In genomic region chr12:93625295-93625645, GRCh38 we compare ENCODE assay signal across 9 cellular contexts. TPM values are rescaled to one million over a fixed set of nuclear protein-coding genes. Genes with fewer than 3 reads are reported as not detected.
A peak's percentile ranks its signal among the peaks of the same experiment; 100 is the strongest.
DNase-seq lines count a peak whose midpoint lies in the region; ATAC-seq, FAIRE-seq and TF ChIP-seq lines count a peak whose summit lies in the region.
"Not testable (repeated sequence)": the region's sequence is repeated elsewhere in the genome, so short reads cannot be mapped to it uniquely, and the experiment has no call there.
"Had no signal": no experiment of that assay in that cellular context is flagged by ENCODE, and none has a peak within 500 bp of the region (broad histone marks: within the 10 kb centered on the region; RNA-seq: fewer than 3 reads in every experiment).

No MANE protein-coding gene starts in this region.

- H3K4me1 ChIP-seq in H9 (ENCODE audit: insufficient read depth, low read length); MM.1S (ENCODE audit: low read length); GM12878 (ENCODE audit: control insufficient read depth, insufficient read depth, low read length); mesodermal cell (ENCODE audit: control insufficient read depth, insufficient read depth, low read length, poor library complexity, severe bottlenecking); skeletal muscle tissue (ENCODE audit: control insufficient read depth in 3 of 3, insufficient read depth in 3 of 3, low read length in 3 of 3); vagina: not testable (repeated sequence)
- H3K4me1 ChIP-seq in SJSA1 (replicated peaks) (peaks cover 37% of the 10 kb centered on the region), esophagus squamous epithelium (peaks cover 0 to 20% (median 4%) of the 10 kb centered on the region in 3 donors)

- not testable (repeated sequence) for H2AFZ ChIP-seq in H9 (ENCODE audit: low read length); MM.1S (ENCODE audit: low read length); GM12878 (ENCODE audit: control insufficient read depth, low read depth, low read length)

- WGBS in H9 (ENCODE audit: extremely low coverage, insufficient read length, low lambda C conversion rate): no CpG with 5 or more reads among the region's 8 CpGs
- 41% methylated on average over 8 of the region's 8 CpGs for WGBS in GM12878 (ENCODE audit: insufficient coverage, insufficient replicate concordance, low lambda C conversion rate, missing lambda C conversion rate)
- WGBS in esophagus squamous epithelium, 2 donors: 16 to 40% methylated on average over 6 to 8 of the region's 8 CpGs
- WGBS in mesodermal cell (ENCODE audit: insufficient coverage in 2 of 2), 2 experiments: 81 to 86% methylated on average over 5 to 7 of the region's 8 CpGs

- RAD21 ChIA-PET in GM12878 (lab: Charles Lee; ENCODE audit: unreplicated experiment): interaction anchor here (0.6 to 1.0 kb wide), 2 partner anchors 51 to 477 kb away, joined by 3 read pairs; partner anchors contain the start of gene CRADD

- not testable (repeated sequence) for H3K27ac Mint-ChIP-seq in H9

- not testable (repeated sequence) for H3K27me3 ChIP-seq in H9 (ENCODE audit: insufficient read depth, low read length); MM.1S (replicated peaks; ENCODE audit: insufficient read depth, low read length); SJSA1 (replicated peaks); GM12878 (replicated peaks in 1 of 2; ENCODE audit: control insufficient read depth in 2 of 2, insufficient read depth in 2 of 2, low read length in 1 of 2); esophagus squamous epithelium; skeletal muscle tissue (ENCODE audit: control insufficient read depth in 3 of 3, insufficient read depth in 3 of 3, low read length in 3 of 3); vagina

- SMC1A ChIA-PET in GM12878 (lab: Charles Lee; ENCODE audit: uncharacterized antibody, unreplicated experiment): not testable (repeated sequence)

- H3K9me3 ChIP-seq in H9 (ENCODE audit: control insufficient read depth, low read depth, low read length); MM.1S (replicated peaks; ENCODE audit: insufficient read depth, low read length); SJSA1 (replicated peaks); GM12878 (replicated peaks; ENCODE audit: control insufficient read depth, insufficient read depth, low read length); esophagus squamous epithelium; mesodermal cell (ENCODE audit: control insufficient read depth, low read length); skeletal muscle tissue (ENCODE audit: control insufficient read depth in 3 of 3, low read length in 3 of 3); vagina: not testable (repeated sequence)

- not testable (repeated sequence) for H4K20me1 ChIP-seq in H9 (ENCODE audit: control insufficient read depth, insufficient read depth, insufficient read length); MM.1S (ENCODE audit: insufficient read depth, low read length); GM12878 (ENCODE audit: control insufficient read depth, insufficient read depth)

- TF ChIP-seq POLR2A in GM12878 (IDR thresholded peaks at IDR 0.05; ENCODE audit: low read depth, low read length); esophagus squamous epithelium (IDR thresholded peaks at IDR 0.05); vagina (IDR thresholded peaks at IDR 0.05): not testable (repeated sequence)

- H3K4me3 Mint-ChIP-seq in H9: not testable (repeated sequence)

- H2BK15ac ChIP-seq in H9 (ENCODE audit: low read depth, low read length): not testable (repeated sequence)

- H3K4ac ChIP-seq in H9 (ENCODE audit: low read depth, low read length): not testable (repeated sequence)

- TF ChIP-seq CTCF in H9 (conservative IDR thresholded peaks at IDR 0.05); MM.1S (IDR thresholded peaks at IDR 0.05; ENCODE audit: low read length); GM12878 (IDR thresholded peaks at IDR 0.05 in 2 of 3, conservative IDR thresholded peaks at IDR 0.05 in 1 of 3; ENCODE audit: control insufficient read depth in 2 of 3, extremely low read depth in 1 of 3, insufficient read depth in 1 of 3, low read depth in 3 of 3, low read length in 3 of 3); esophagus squamous epithelium (IDR thresholded peaks at IDR 0.05); vagina (IDR thresholded peaks at IDR 0.05): not testable (repeated sequence)

- not testable (repeated sequence) for H3K9me3 Mint-ChIP-seq in H9

- H3K9me2 ChIP-seq in MM.1S (replicated peaks; ENCODE audit: insufficient read depth, low read length): not testable (repeated sequence)

- not testable (repeated sequence) for H3K14ac ChIP-seq in H9 (ENCODE audit: insufficient read depth, low read length)

- H3K27ac ChIP-seq in H9 (ENCODE audit: insufficient read length, low read depth, low read length); MM.1S (ENCODE audit: low read length): not testable (repeated sequence)
- H3K27ac ChIP-seq in SJSA1: peak overlapping the region; percentile 99
- peak overlapping the region; percentile 35; the same call in 1 of the 2 replicates for H3K27ac ChIP-seq in GM12878 (ENCODE audit: control insufficient read depth, insufficient read depth)
- H3K27ac ChIP-seq in esophagus squamous epithelium: peak overlapping the region; percentile 39 to 60 (median 50)
- peak overlapping the region; percentile 92 for H3K27ac ChIP-seq in mesodermal cell (ENCODE audit: low read depth, low read length, severe bottlenecking)
- peak overlapping the region; percentile 36 for H3K27ac ChIP-seq in skeletal muscle tissue (ENCODE audit: low read depth, low read length)
- H3K27ac ChIP-seq in vagina: peak overlapping the region; percentile 69

- H3K23me2 ChIP-seq in H9 (ENCODE audit: insufficient read length, low read depth, low read length, poor library complexity, severe bottlenecking): not testable (repeated sequence)

- H3K18ac ChIP-seq in H9 (ENCODE audit: insufficient read length, low read depth, low read length): not testable (repeated sequence)

- H3K9ac ChIP-seq in H9 (ENCODE audit: extremely low read depth, insufficient read length, low read length); MM.1S (ENCODE audit: low read length); GM12878 (ENCODE audit: control insufficient read depth, insufficient read depth, low read length); skeletal muscle tissue (ENCODE audit: low read depth in 1 of 3, low read length in 3 of 3): not testable (repeated sequence)

- H3F3A ChIP-seq in MM.1S (ENCODE audit: insufficient read depth, low read length): not testable (repeated sequence)

- TF ChIP-seq RAD21 in GM12878 (IDR thresholded peaks at IDR 0.05; ENCODE audit: insufficient read depth, low read depth, low read length): not testable (repeated sequence)

- not testable (repeated sequence) for H3K4me2 ChIP-seq in H9 (ENCODE audit: insufficient read depth, insufficient read length, low read length); GM12878 (ENCODE audit: control insufficient read depth, insufficient read depth)
- 0 out of 2 replicates have a peak overlapping the region, but pooled peaks have one; percentile 31 for H3K4me2 ChIP-seq in MM.1S (ENCODE audit: low read depth, low read length)

- H3K4me3 ChIP-seq in MM.1S (ENCODE audit: low read length); SJSA1; GM12878; esophagus squamous epithelium; mesodermal cell (ENCODE audit: extremely low read depth, insufficient read depth, low read length, poor library complexity, severe bottlenecking); skeletal muscle tissue (ENCODE audit: low read length in 3 of 3); vagina: not testable (repeated sequence)

- not testable (repeated sequence) for H4K5ac ChIP-seq in H9 (ENCODE audit: insufficient read length, low read depth, low read length)

- not testable (repeated sequence) for H3K79me1 ChIP-seq in H9 (ENCODE audit: insufficient read depth, low read depth, low read length, poor library complexity, severe bottlenecking)

- H3K36me3 ChIP-seq in MM.1S (replicated peaks; ENCODE audit: insufficient read depth, low read length); SJSA1; GM12878 (ENCODE audit: control insufficient read depth in 2 of 2, insufficient read depth in 2 of 2, low read length in 1 of 2); esophagus squamous epithelium; mesodermal cell (ENCODE audit: control insufficient read depth, insufficient read depth, low read length); skeletal muscle tissue (ENCODE audit: control insufficient read depth in 3 of 3, insufficient read depth in 3 of 3, low read length in 3 of 3); vagina: not testable (repeated sequence)

- not testable (repeated sequence) for H2BK12ac ChIP-seq in H9 (ENCODE audit: insufficient read length, low read depth, low read length)

- FAIRE-seq in GM12878 (lab: Jason Lieb, UNC): not testable (repeated sequence)

- H3K23ac ChIP-seq in H9 (ENCODE audit: insufficient read length, low read depth, low read length): not testable (repeated sequence)

- POLR2A ChIA-PET in GM12878 (lab: Charles Lee): interaction anchor here (0.7 kb wide), 1 partner anchor 647 kb away, joined by 8 read pairs; no protein-coding TSS in a partner anchor

- not testable (repeated sequence) for TF ChIP-seq EP300 in GM12878 (IDR thresholded peaks at IDR 0.05; ENCODE audit: borderline replicate concordance in 1 of 2, control insufficient read depth in 1 of 2, low read depth in 2 of 2, low read length in 2 of 2)

- H3K79me2 ChIP-seq in H9 (ENCODE audit: insufficient read depth, low read length); MM.1S (ENCODE audit: low read length); GM12878 (ENCODE audit: control insufficient read depth, insufficient read depth, low read length): not testable (repeated sequence)

- H3K56ac ChIP-seq in H9 (ENCODE audit: insufficient read length, low read depth, low read length): not testable (repeated sequence)

- not testable (repeated sequence) for H2BK20ac ChIP-seq in H9 (ENCODE audit: low read depth, low read length, poor library complexity, severe bottlenecking)

- DNase-seq in H9: peak; percentile 15
- DNase-seq in MM.1S; SJSA1 (ENCODE audit: low read depth in 1 of 2, low spot score in 2 of 2); GM12878 (ENCODE audit: low read depth, low spot score); esophagus squamous epithelium (lab: John Stamatoyannopoulos, UW); vagina (ENCODE audit: extremely low spot score in 2 of 2): not testable (repeated sequence)

- H4K91ac ChIP-seq in H9 (ENCODE audit: insufficient read length, low read depth, low read length): not testable (repeated sequence)

- H2AK5ac ChIP-seq in H9 (ENCODE audit: insufficient read length, low read length): not testable (repeated sequence)

- not testable (repeated sequence) for H3K27me3 Mint-ChIP-seq in H9 (ENCODE audit: low read depth)

- in situ Hi-C loops in GM12878 (cut with MboI): not testable (repeated sequence)

- H2BK120ac ChIP-seq in H9 (ENCODE audit: low read depth, low read length, poor library complexity, severe bottlenecking): not testable (repeated sequence)

- H4K8ac ChIP-seq in H9 (replicated peaks; ENCODE audit: insufficient read length, low read depth, low read length): not testable (repeated sequence)

- H3K4me1 Mint-ChIP-seq in H9: peaks cover 5 to 10% of the 10 kb centered on the region in 2 experiments; a peak in 2 of 4 replicates

- H2BK5ac ChIP-seq in H9 (ENCODE audit: insufficient read length, low read length): not testable (repeated sequence)

- not testable (repeated sequence) for H3T11ph ChIP-seq in H9 (ENCODE audit: low read length)

- not testable (repeated sequence) for H3K36me3 Mint-ChIP-seq in H9 (ENCODE audit: insufficient read depth in 1 of 3, low read depth in 3 of 3)

- not testable (repeated sequence) for BruUV-seq in GM12878 (replicated peaks; lab: Mats Ljungman, UMichigan)

- intact Hi-C loops in GM12878 (cut with micrococcal nuclease; ENCODE audit: unreplicated experiment): loop anchor here (2.0 kb wide), 1 partner anchor 52 kb away; the partner anchor contains the start of gene SOCS2
- intact Hi-C loops in esophagus squamous epithelium (cut with DNase I); vagina (cut with DNase I): not testable (repeated sequence)

- CTCF ChIA-PET in GM12878 (lab: Yijun Ruan, JAX): interaction anchor here (0.6 kb wide), 1 partner anchor 457 kb away, joined by 3 read pairs; no protein-coding TSS in a partner anchor

- not testable (repeated sequence) for ATAC-seq in GM12878

RNA-seq across cellular contexts. Expression of gene CRADD, which starts 51.9 kb away (rescaled TPM):
- total RNA-seq in H9 (2021) (7.6 and 8.1 TPM in 2 replicates), GM12878 (2014; rRNA removed) (9.3 and 13.6 TPM in 2 replicates), GM12878 (2014; rRNA removed; fragmentation: Illumina TruSeq; extraction: Trizol) (8.2 and 8.6 TPM in 2 replicates), GM12878 (2021) (8.4 and 8.8 TPM in 2 replicates), esophagus squamous epithelium (10 to 100 TPM; 20.2 to 22.9 (median 21.7) TPM), skeletal muscle tissue (18.3 TPM), vagina (40.8 TPM)
- total RNA-seq in SJSA1 (2014; rRNA removed; shearing (Covaris generic)): 14.3 and 18.8 TPM in 2 replicates
- total RNA-seq in GM12878 (2013; cell fraction: nucleolus; rRNA removed): 30.4 and 37.8 TPM in 2 replicates
- polyA plus RNA-seq in GM12878 (2011; ENCODE audit: low read depth): 4.9 TPM
- polyA plus RNA-seq in GM12878 (2011; rRNA removed) (15.5 and 16.0 TPM in 2 replicates), GM12878 (2014; fragmentation: Illumina TruSeq; extraction: Trizol) (11.4 and 12.7 TPM in 2 replicates), GM12878 (2014; fragmentation: Nextera tagmentation; extraction: Ambion mirVana) (1 to 10 TPM; 7.6 to 8.8 TPM), GM12878 (2014; rRNA removed) (10.5 and 12.2 TPM in 2 replicates), GM12878 (2016; fragmentation: Nextera tagmentation; extraction: Ambion mirVana) (10 to 100 TPM; 12.0 to 13.2 TPM)
- 20.6 and 21.9 TPM in 2 replicates for polyA plus RNA-seq in GM12878 (2011; cell fraction: cytosol; rRNA removed)
- 12.0 and 12.6 TPM in 2 replicates for polyA plus RNA-seq in GM12878 (2011; cell fraction: nucleus; rRNA removed)
- 7.9 and 9.7 TPM in 2 replicates for polyA plus RNA-seq in GM12878 (2012)
- polyA minus RNA-seq in GM12878 (2011; rRNA and poly(A)+ RNA removed): 12.2 and 14.3 TPM in 2 replicates
- 3.3 and 4.4 TPM in 2 replicates for polyA minus RNA-seq in GM12878 (2011; cell fraction: cytosol; rRNA and poly(A)+ RNA removed)
- polyA minus RNA-seq in GM12878 (2011; cell fraction: nucleus; rRNA and poly(A)+ RNA removed): 9.7 and 13.5 TPM in 2 replicates
- polyA plus RNA-seq in mesodermal cell (2013, experiment 1 of 2): 16.4 TPM
- 14.5 TPM for polyA plus RNA-seq in mesodermal cell (2013, experiment 2 of 2)

RNA-seq across cellular contexts. Expression of gene SOCS2, which starts 52.8 kb away (rescaled TPM):
- 57.2 and 59.0 TPM in 2 replicates for total RNA-seq in H9 (2021)
- 19.2 and 34.7 TPM in 2 replicates for total RNA-seq in SJSA1 (2014; rRNA removed; shearing (Covaris generic))
- 5.3 and 9.2 TPM in 2 replicates for total RNA-seq in GM12878 (2013; cell fraction: nucleolus; rRNA removed)
- total RNA-seq in GM12878 (2014; rRNA removed): 8.0 and 16.0 TPM in 2 replicates
- 9.7 and 10.1 TPM in 2 replicates for total RNA-seq in GM12878 (2014; rRNA removed; fragmentation: Illumina TruSeq; extraction: Trizol)
- total RNA-seq in GM12878 (2021): 8.5 and 9.4 TPM in 2 replicates
- polyA plus RNA-seq in GM12878 (2011; ENCODE audit: low read depth): 2.0 TPM
- 2.6 and 3.5 TPM in 2 replicates for polyA plus RNA-seq in GM12878 (2011; rRNA removed)
- polyA plus RNA-seq in GM12878 (2011; cell fraction: cytosol; rRNA removed): 1.5 and 1.9 TPM in 2 replicates
- polyA plus RNA-seq in GM12878 (2011; cell fraction: nucleus; rRNA removed): 4.3 and 4.9 TPM in 2 replicates
- polyA plus RNA-seq in GM12878 (2012): 4.6 and 4.7 TPM in 2 replicates
- polyA plus RNA-seq in GM12878 (2014; fragmentation: Illumina TruSeq; extraction: Trizol): 12.0 and 18.8 TPM in 2 replicates
- 1 to 10 TPM; 3.7 TPM for polyA plus RNA-seq in GM12878 (2014; fragmentation: Nextera tagmentation; extraction: Ambion mirVana)
- 11.5 and 12.7 TPM in 2 replicates for polyA plus RNA-seq in GM12878 (2014; rRNA removed)
- polyA plus RNA-seq in GM12878 (2016; fragmentation: Nextera tagmentation; extraction: Ambion mirVana): 1 to 10 TPM; 5.1 to 6.5 TPM
- polyA minus RNA-seq in GM12878 (2011; rRNA and poly(A)+ RNA removed): 1.2 and 1.6 TPM in 2 replicates
- polyA minus RNA-seq in GM12878 (2011; cell fraction: cytosol; rRNA and poly(A)+ RNA removed): 0.73 and 2.0 TPM in 2 replicates
- 1.9 TPM in 2 replicates for polyA minus RNA-seq in GM12878 (2011; cell fraction: nucleus; rRNA and poly(A)+ RNA removed)
- 10 to 100 TPM in 2 of 4 donors, 1 to 10 TPM in 2; 3.4 to 18.5 (median 9.8) TPM for total RNA-seq in esophagus squamous epithelium
- 47.1 TPM for polyA plus RNA-seq in mesodermal cell (2013, experiment 1 of 2)
- 46.3 TPM for polyA plus RNA-seq in mesodermal cell (2013, experiment 2 of 2)
- 13.6 TPM for total RNA-seq in skeletal muscle tissue
- 79.3 TPM for total RNA-seq in vagina
- total RNA-seq: G401 had no signal
